18 cellular contexts compared by ENCODE assay signal in genomic region chr3:47916696-47917095, GRCh38.
DNase-seq lines count a peak whose midpoint lies in the region; ATAC-seq and TF ChIP-seq lines count a peak whose summit lies in the region.
"Had no signal": no experiment of that assay in that cellular context is flagged by ENCODE, and none has a peak within 500 bp of the region (broad histone marks: within the 10 kb centered on the region; RNA-seq: fewer than 3 reads in every experiment).

No MANE protein-coding gene starts in this region.

- H2AFZ ChIP-seq in hepatocyte: no peak overlapping the region

- WGBS in heart left ventricle, 4 donors: 76 to 87% (median 79%) methylated on average over 2 of the region's 2 CpGs
- 78 to 79% methylated on average over 2 of the region's 2 CpGs for WGBS in heart right ventricle, 2 donors
- 92% methylated on average over 2 of the region's 2 CpGs for WGBS in right cardiac atrium
- WGBS in body of pancreas, 2 donors: 71 to 82% methylated on average over 2 of the region's 2 CpGs
- WGBS in hepatocyte (ENCODE audit: low lambda C conversion rate, missing lambda C conversion rate): 100% methylated on average over 2 of the region's 2 CpGs

- no peak for DNase-seq in heart left ventricle
- DNase-seq in cardiac septum (ENCODE audit: low spot score): no peak
- no peak for DNase-seq in heart right ventricle
- DNase-seq in right cardiac atrium: no peak
- DNase-seq in activated CD4-positive, alpha-beta T cell treated with anti-CD3 and anti-CD28 coated beads for 4 hours: no peak
- no peak for DNase-seq in body of pancreas
- no peak for DNase-seq in hepatocyte (ENCODE audit: low spot score)
- DNase-seq: C1 segment of cervical spinal cord; Calu3; CD4-positive, alpha-beta memory T cell; COR-L47; DMS53; DMS79 treated with DMSO at 0.1 percent for 48 hours; GF-D8; GOT3; HFFc6 had no signal

- no peaks in the 10 kb centered on the region for H3K9me3 ChIP-seq in heart left ventricle
- no peaks in the 10 kb centered on the region for H3K9me3 ChIP-seq in heart right ventricle
- H3K9me3 ChIP-seq in right cardiac atrium (ENCODE audit: control insufficient read depth, low read length): no peaks in the 10 kb centered on the region
- no peaks in the 10 kb centered on the region for H3K9me3 ChIP-seq in skeletal muscle tissue (ENCODE audit: control insufficient read depth in 3 of 3, low read length in 3 of 3)
- H3K9me3 ChIP-seq in body of pancreas: no peaks in the 10 kb centered on the region
- no peaks in the 10 kb centered on the region for H3K9me3 ChIP-seq in hepatocyte (ENCODE audit: low read depth)
- H3K9me3 ChIP-seq: HAP-1 had no signal

- ATAC-seq in heart left ventricle: peak in 3 of 4 donors; percentile 13 to 29 (median 23)
- peak in 6 of 8 donors; percentile 16 to 45 (median 26) for ATAC-seq in heart right ventricle
- no peak for ATAC-seq in right cardiac atrium
- no peak for ATAC-seq in body of pancreas

- H3K27ac ChIP-seq in heart left ventricle: peak overlapping the region in 10 of 12 donors; percentile 4 to 80 (median 62)
- peak overlapping the region in 7 of 10 donors; percentile 36 to 75 (median 64) for H3K27ac ChIP-seq in heart right ventricle
- H3K27ac ChIP-seq in right cardiac atrium (ENCODE audit: low read length): peak overlapping the region; percentile 76
- H3K27ac ChIP-seq in skeletal muscle tissue (ENCODE audit: low read depth, low read length): peak overlapping the region; percentile 17
- no peak overlapping the region for H3K27ac ChIP-seq in body of pancreas
- H3K27ac ChIP-seq in hepatocyte: no peak overlapping the region

- H3K36me3 ChIP-seq in heart left ventricle (peaks cover 0 to 100% (median 99%) of the 10 kb centered on the region in 9 donors), heart right ventricle (peaks cover 0 to 100% (median 61%) of the 10 kb centered on the region in 9 donors), skeletal muscle tissue (ENCODE audit: control insufficient read depth in 3 of 3, insufficient read depth in 3 of 3, low read length in 3 of 3) (peaks cover 32 to 53% (median 51%) of the 10 kb centered on the region in 3 donors), body of pancreas (replicated peaks in 1 of 2; ENCODE audit: insufficient read depth in 1 of 2, low read depth in 2 of 2) (peaks cover 0 to 22% of the 10 kb centered on the region in 2 donors), hepatocyte (replicated peaks; ENCODE audit: insufficient read depth, low read depth) (no peaks in the 10 kb centered on the region)

- no peak overlapping the region for H3K4me3 ChIP-seq in heart left ventricle
- no peak overlapping the region for H3K4me3 ChIP-seq in heart right ventricle
- H3K4me3 ChIP-seq in right cardiac atrium (ENCODE audit: low read length): no peak overlapping the region
- no peak overlapping the region for H3K4me3 ChIP-seq in skeletal muscle tissue (ENCODE audit: low read length in 3 of 3)
- no peak overlapping the region for H3K4me3 ChIP-seq in body of pancreas
- no peak overlapping the region for H3K4me3 ChIP-seq in hepatocyte
- H3K4me3 ChIP-seq: HAP-1 had no signal

- H3K27me3 ChIP-seq in heart left ventricle (no peaks in the 10 kb centered on the region), heart right ventricle (no peaks in the 10 kb centered on the region), right cardiac atrium (ENCODE audit: control insufficient read depth, insufficient read depth) (no peaks in the 10 kb centered on the region), skeletal muscle tissue (ENCODE audit: control insufficient read depth in 3 of 3, insufficient read depth in 3 of 3, low read length in 3 of 3) (no peaks in the 10 kb centered on the region), body of pancreas (no peaks in the 10 kb centered on the region), hepatocyte (no peaks in the 10 kb centered on the region)

- intact Hi-C loops in heart left ventricle (cut with DNase I): loop anchor here in 1 of 10 donors (10.0 kb wide), 1 partner anchor 48 kb away; no protein-coding TSS in a partner anchor
- intact Hi-C loops in cardiac septum (cut with DNase I): no loop called here
- intact Hi-C loops in heart right ventricle (cut with DNase I): no loop called here
- intact Hi-C loops in right cardiac atrium (cut with DNase I): no loop called here
- intact Hi-C loops in body of pancreas (cut with DNase I): no loop called here

- TF ChIP-seq CTCF in heart left ventricle (IDR thresholded peaks at IDR 0.05): no peak
- no peak for TF ChIP-seq CTCF in heart right ventricle (IDR thresholded peaks at IDR 0.05)
- no peak for TF ChIP-seq CTCF in body of pancreas (IDR thresholded peaks at IDR 0.05)
- TF ChIP-seq CTCF in hepatocyte (IDR thresholded peaks at IDR 0.05; ENCODE audit: poor library complexity): no peak

- H3K4me2 ChIP-seq in hepatocyte: no peak overlapping the region

- H3K9me2 ChIP-seq in hepatocyte (replicated peaks; ENCODE audit: insufficient read depth): no peaks in the 10 kb centered on the region

- no peak overlapping the region for H3K9ac ChIP-seq in skeletal muscle tissue (ENCODE audit: low read depth in 1 of 3, low read length in 3 of 3)

- H3K4me1 ChIP-seq in heart left ventricle (peaks cover 0 to 14% (median 2%) of the 10 kb centered on the region in 12 donors), heart right ventricle (peaks cover 0 to 21% (median 0%) of the 10 kb centered on the region in 9 donors), right cardiac atrium (ENCODE audit: control insufficient read depth, insufficient read depth, low read length) (no peaks in the 10 kb centered on the region), skeletal muscle tissue (ENCODE audit: control insufficient read depth in 3 of 3, insufficient read depth in 3 of 3, low read length in 3 of 3) (peaks cover 0 to 18% (median 18%) of the 10 kb centered on the region in 3 donors), body of pancreas (no peaks in the 10 kb centered on the region), hepatocyte (ENCODE audit: insufficient read depth) (no peaks in the 10 kb centered on the region)
- H3K4me1 ChIP-seq: HAP-1 had no signal

- H3K79me2 ChIP-seq in hepatocyte: no peaks in the 10 kb centered on the region

- H4K20me1 ChIP-seq in hepatocyte (ENCODE audit: insufficient read depth, poor library complexity, severe bottlenecking): no peaks in the 10 kb centered on the region

- no peak for TF ChIP-seq POLR2A in heart left ventricle (IDR thresholded peaks at IDR 0.05)
- TF ChIP-seq POLR2A in body of pancreas (IDR thresholded peaks at IDR 0.05): no peak

Comparison
In these comparisons a context has a peak if more than half of its experiments do, and no peak if none do; other contexts are left out.
1. ATAC-seq: peak in heart left ventricle (3 of 4) and heart right ventricle (6 of 8); none in right cardiac atrium (0 of 2) and body of pancreas (single experiment).
2. H3K27ac ChIP-seq: peak in heart left ventricle (10 of 12), heart right ventricle (7 of 10), right cardiac atrium (single experiment) and skeletal muscle tissue (single experiment); none in body of pancreas (0 of 4) and hepatocyte (single experiment).